27 cellular contexts compared by ENCODE assay signal in the genomic region with DNA sequence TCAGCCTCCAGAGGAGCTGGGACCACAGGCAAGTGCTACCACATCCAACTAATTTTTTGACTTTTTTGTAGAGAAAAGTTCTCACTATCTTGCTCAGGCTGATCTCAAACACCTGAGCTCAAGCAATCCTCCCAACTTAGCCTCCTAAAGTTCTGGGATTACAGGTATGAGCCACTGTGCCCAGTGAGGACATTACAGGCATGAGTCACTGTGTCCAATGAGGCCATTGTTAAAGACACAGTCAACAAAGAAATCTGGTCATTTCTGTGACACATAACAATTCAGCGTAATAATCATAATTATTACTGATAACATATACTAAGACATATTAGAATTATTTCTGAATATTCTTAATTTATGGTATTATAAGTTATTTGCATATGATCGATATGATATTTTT.
"Had no signal": no experiment of that assay in that cellular context is flagged by ENCODE, and none has a peak within 500 bp of the region (broad histone marks: within the 10 kb centered on the region; RNA-seq: fewer than 3 reads in every experiment).

No MANE protein-coding gene starts in this region.

- H3K27me3 ChIP-seq: stomach, suprapubic skin, testis, thyroid gland, tibial artery, tibial nerve, transverse colon, upper lobe of left lung, upper lobe of right lung, uterus, vagina had no signal

- H3K36me3 ChIP-seq: stomach, suprapubic skin, thoracic aorta, thyroid gland, tibial artery, tibial nerve, transverse colon, upper lobe of left lung, upper lobe of right lung, uterus, vagina had no signal

- H3K9me3 ChIP-seq: stomach, suprapubic skin, testis, thoracic aorta, thyroid gland, tibial artery, tibial nerve, transverse colon, upper lobe of left lung, upper lobe of right lung, uterus, vagina had no signal

- FAIRE-seq: urothelium cell line had no signal

- DNase-seq: stimulated activated CD4-positive, alpha-beta T cell treated with anti-CD3 and anti-CD28 coated beads, Interleukin-2, amount 100 ng/mL, for 48 hours; stimulated activated CD4-positive, alpha-beta T cell treated with anti-CD3 and anti-CD28 coated beads, Interleukin-4, amount 100 ng/mL, for 1 hour; stimulated activated CD4-positive, alpha-beta T cell treated with anti-CD3 and anti-CD28 coated beads, Interleukin-4, amount 100 ng/mL, for 24 hours; stimulated activated CD4-positive, alpha-beta T cell treated with anti-CD3 and anti-CD28 coated beads, Interleukin-4, amount 100 ng/mL, for 4 hours; stimulated activated CD8-positive, alpha-beta memory T cell treated with anti-CD3 and anti-CD28 coated beads, Interleukin-4, amount 100 ng/mL, for 48 hours; stimulated activated naive B cell treated with anti-CD40 and anti-IgM and Interleukin-4, amounts not matched to agents 10 μg/mL and 1 μg/mL and 100 μg/mL, for 72 hours; stimulated activated naive CD4-positive, alpha-beta T cell; stimulated activated naive CD4-positive, alpha-beta T cell treated with Interleukin-2 at 50 U/mL for 16 hours; stimulated activated naive CD8-positive, alpha-beta T cell treated with anti-CD3 and anti-CD28 coated beads, Interleukin-15, amount 100 ng/mL, for 72 hours; stimulated activated naive CD8-positive, alpha-beta T cell treated with anti-CD3 and anti-CD28 coated beads, Interleukin-15, Interleukin-2, amounts not matched to agents 100 U/mL and 50 U/mL, for 24 hours; stomach; substantia nigra; testis; thyroid gland; tibial artery; transverse colon; trophoblast cell; upper lobe of left lung; upper lobe of right lung; uterus had no signal

- H3K4me3 ChIP-seq: stomach, suprapubic skin, testis, thoracic aorta, thyroid gland, tibial artery, tibial nerve, transverse colon, upper lobe of left lung, upper lobe of right lung, uterus, vagina had no signal

- H3K27ac ChIP-seq: stomach, suprapubic skin, testis, thoracic aorta, thyroid gland, tibial artery, tibial nerve, transverse colon, upper lobe of left lung, upper lobe of right lung, uterus, vagina had no signal

- H3K4me1 ChIP-seq: stomach, suprapubic skin, testis, thyroid gland, tibial artery, tibial nerve, transverse colon, upper lobe of left lung, upper lobe of right lung, uterus, vagina had no signal

- ATAC-seq: stimulated activated effector memory CD8-positive, alpha-beta T cell treated with anti-CD3 and anti-CD28 coated beads, Interleukin-12 subunit alpha, Interleukin-12 subunit beta, amount 100 ng/mL, for 72 hours; stimulated activated memory B cell treated with anti-CD40 and anti-IgM and Interleukin-4, amounts not matched to agents 10 μg/mL and 1 μg/mL and 100 μg/mL, for 72 hours; stimulated activated naive B cell treated with anti-CD40 and anti-IgM and Interleukin-4, amounts not matched to agents 10 μg/mL and 1 μg/mL and 100 μg/mL, for 72 hours; stimulated activated naive CD8-positive, alpha-beta T cell treated with anti-CD3 and anti-CD28 coated beads, Interleukin-15, amount 100 ng/mL, for 72 hours; stimulated activated naive CD8-positive, alpha-beta T cell treated with anti-CD3 and anti-CD28 coated beads, Interleukin-15, Interleukin-2, amounts not matched to agents 100 U/mL and 50 U/mL, for 24 hours; upper lobe of right lung had no signal
